Comparison of ENCODE assay signal across 7 cellular contexts in genomic region chr1:217190359-217190758, GRCh38.
"Had no signal": no experiment of that assay in that cellular context is flagged by ENCODE, and none has a peak within 500 bp of the region (broad histone marks: within the 10 kb centered on the region; RNA-seq: fewer than 3 reads in every experiment).

No MANE protein-coding gene starts in this region.

- H3K4me3 ChIP-seq: GM23338, HAP-1 had no signal

- H2AFZ ChIP-seq: GM23338 had no signal

- H3K9me3 ChIP-seq: HAP-1 had no signal

- H3K4me2 ChIP-seq: GM23338 had no signal

- H3K36me3 ChIP-seq: HAP-1 had no signal

- ATAC-seq: GM23338, HCT116 had no signal

- H3K4me1 ChIP-seq: HAP-1 had no signal

- DNase-seq: H7, HFFc6, KG1 had no signal

- H3K27ac ChIP-seq: HL-60 had no signal
